1 cellular context compared by ENCODE assay signal in the genomic region with DNA sequence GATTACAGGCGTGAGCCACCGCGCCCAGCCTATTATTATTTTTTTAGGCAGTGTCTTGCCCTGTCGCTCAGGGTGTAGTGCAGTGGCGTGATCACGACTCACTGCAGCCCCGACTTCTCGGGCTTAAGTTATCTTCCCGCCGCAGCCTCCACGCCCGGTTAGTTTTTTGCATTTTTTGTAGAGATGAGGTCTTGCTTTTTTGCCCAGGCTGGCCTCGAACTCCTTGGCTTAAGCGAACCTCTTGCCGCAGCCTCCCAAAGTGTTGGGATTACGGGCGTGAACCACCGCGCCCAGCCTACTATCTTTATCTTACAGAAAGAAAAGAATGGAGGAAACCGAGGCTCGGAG.
TF ChIP-seq lines count a peak whose summit lies in the region.

No MANE protein-coding gene starts in this region.

TF ChIP-seq in HepG2, 621 proteins besides CTCF, POLR2A, EP300 and RAD21:
- TF ChIP-seq SAFB2 (CRISPR knock-in tag; IDR thresholded peaks at IDR 0.05; ENCODE audit: borderline replicate concordance, low read depth) (peak; percentile 34; the same call in 1 of the 2 replicates), ZNF703 (CRISPR knock-in tag; IDR thresholded peaks at IDR 0.05; ENCODE audit: borderline replicate concordance) (0 out of 2 replicates have a peak, but pooled peaks have one; percentile 15), ZNF543 (CRISPR knock-in tag; IDR thresholded peaks at IDR 0.05) (0 out of 2 replicates have a peak, but pooled peaks have one; percentile 7), CSRNP2 (CRISPR knock-in tag; conservative IDR thresholded peaks at IDR 0.05; ENCODE audit: low read depth) (no peak), ZNF772 (CRISPR knock-in tag; IDR thresholded peaks at IDR 0.05) (peak; percentile 1; the same call in 1 of the 2 replicates), ZNF333 (CRISPR knock-in tag; IDR thresholded peaks at IDR 0.05; ENCODE audit: borderline replicate concordance) (0 out of 2 replicates have a peak, but pooled peaks have one; percentile 27), FOXJ3 (CRISPR knock-in tag; IDR thresholded peaks at IDR 0.05; ENCODE audit: borderline replicate concordance) (0 out of 2 replicates have a peak, but pooled peaks have one; percentile 8), SIN3B (IDR thresholded peaks at IDR 0.05; ENCODE audit: low read length) (no peak), PRDM15 (CRISPR knock-in tag; IDR thresholded peaks at IDR 0.05) (0 out of 2 replicates have a peak, but pooled peaks have one; percentile 4), ZNF770 (CRISPR knock-in tag; IDR thresholded peaks at IDR 0.05) (peak; percentile 72; the same call in 1 of the 2 replicates), SRSF9 (IDR thresholded peaks at IDR 0.05; ENCODE audit: borderline replicate concordance, insufficient read depth, low read depth, low read length, poor library complexity, severe bottlenecking) (no peak)
